In the genomic region with DNA sequence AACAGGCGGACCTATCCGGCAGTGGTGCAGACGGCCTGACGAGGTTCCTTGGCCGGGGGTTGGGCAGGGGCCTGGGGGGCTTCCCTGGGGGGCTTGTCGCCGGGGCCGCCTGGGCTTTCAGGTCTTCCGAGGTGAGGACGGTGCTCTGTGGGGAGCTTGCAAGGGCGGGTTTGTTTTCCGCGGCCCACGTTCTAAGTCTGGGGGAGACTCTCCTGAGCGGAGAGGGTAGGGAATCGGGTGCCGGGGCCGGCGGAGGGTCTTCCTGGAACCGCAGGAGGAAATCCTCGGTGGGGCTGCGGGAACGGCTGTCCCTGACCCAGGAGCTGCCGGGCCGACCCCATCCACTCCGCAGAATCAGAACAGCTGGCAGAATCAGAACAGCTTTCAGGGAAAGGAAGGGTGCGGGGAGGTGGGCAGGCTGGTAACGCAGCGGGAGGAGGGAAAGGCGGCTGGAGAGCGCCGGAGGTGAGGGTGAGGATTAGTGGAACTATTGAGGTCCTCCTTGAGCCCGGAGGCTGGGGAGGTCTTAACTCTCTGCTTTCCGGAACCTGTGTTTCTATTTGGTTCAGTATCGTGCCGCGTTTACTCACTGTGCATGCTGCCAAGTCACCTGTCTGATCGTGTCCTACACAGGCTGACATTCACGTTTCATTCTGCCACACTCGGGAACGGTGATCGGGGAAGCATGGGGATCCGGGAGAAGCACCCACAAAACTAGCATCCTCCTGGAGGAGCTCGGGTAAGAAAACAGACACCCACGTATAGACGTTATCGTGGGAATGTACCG, we compare ENCODE assay signal across 9 cellular contexts. TPM values are rescaled to one million over a fixed set of nuclear protein-coding genes. Genes with fewer than 3 reads are reported as not detected.
A peak's percentile ranks its signal among the peaks of the same experiment; 100 is the strongest.
DNase-seq lines count a peak whose midpoint lies in the region; ATAC-seq and TF ChIP-seq lines count a peak whose summit lies in the region.
"Had no signal": no experiment of that assay in that cellular context is flagged by ENCODE, and none has a peak within 500 bp of the region (broad histone marks: within the 10 kb centered on the region; RNA-seq: fewer than 3 reads in every experiment).

No MANE protein-coding gene starts in this region.

- in situ Hi-C loops in brain microvascular endothelial cell (cut with HindIII; ENCODE audit: low pct_ligation_motif_present, low sequenced_read_pairs): no loop called here

- H3K27me3 ChIP-seq in Peyer's patch: no peaks in the 10 kb centered on the region
- H3K27me3 ChIP-seq in brain microvascular endothelial cell (replicated peaks): no peaks in the 10 kb centered on the region

- H3K9me3 ChIP-seq in Peyer's patch: no peaks in the 10 kb centered on the region

- H3K27ac ChIP-seq in Peyer's patch: peak overlapping the region; percentile 83 to 90 (median 88)
- H3K27ac ChIP-seq in brain microvascular endothelial cell: peak overlapping the region; percentile 71

- H3K36me3 ChIP-seq in Peyer's patch (peaks cover 0 to 20% (median 0%) of the 10 kb centered on the region in 3 donors), brain microvascular endothelial cell (replicated peaks) (peaks cover 16% of the 10 kb centered on the region)

- peaks cover 4 to 44% (median 10%) of the 10 kb centered on the region in 4 donors for H3K4me1 ChIP-seq in Peyer's patch

- TF ChIP-seq POLR2A in Peyer's patch (IDR thresholded peaks at IDR 0.05): no peak

- ATAC-seq in GM18519 (IDR thresholded peaks at IDR 0.05; ENCODE audit: low FRiP score, unreplicated experiment) (peak; percentile 4), HG03045 (IDR thresholded peaks at IDR 0.05; ENCODE audit: unreplicated experiment) (peak; percentile 30)

- H3K4me3 ChIP-seq in Peyer's patch (peak overlapping the region; percentile 78 to 99 (median 86)), brain microvascular endothelial cell (ENCODE audit: low read depth, low read length) (peak overlapping the region; percentile 92)

- DNase-seq in AML-193 (lab: John Stamatoyannopoulos, UW): peak; percentile 35 to 48
- peak; percentile 22 to 65 (median 53) for DNase-seq in Peyer's patch
- DNase-seq in brain microvascular endothelial cell: peak; percentile 14
- peak; percentile 64 for DNase-seq in iPS-NIHi7 (ENCODE audit: extremely low spot score)
- peak; percentile 27 for DNase-seq in stimulated activated CD4-positive, alpha-beta T cell treated with anti-CD3 and anti-CD28 coated beads, Interleukin-12 subunit alpha, Interleukin-12 subunit beta, amount 100 ng/mL, for 4 hours
- no peak for DNase-seq in COLO829 (ENCODE audit: low spot score)

- TF ChIP-seq CTCF in Peyer's patch (IDR thresholded peaks at IDR 0.05) (no peak), brain microvascular endothelial cell (IDR thresholded peaks at IDR 0.05; ENCODE audit: low read depth, low read length, missing control alignments) (no peak)

RNA-seq across cellular contexts. Expression of gene CPSF4L, which starts 28.9 kb away (rescaled TPM):
- not detected for total RNA-seq in Peyer's patch
- total RNA-seq: T-helper 1 cell treated with Interleukin-12 subunit alpha and Interleukin-12 subunit beta and Interleukin-4 antibody, amounts not matched to agents 30 ng/mL and 1 ng/mL, for 36 hours had no signal

RNA-seq across cellular contexts. Expression of gene COG1, which starts 39.9 kb away (rescaled TPM):
- total RNA-seq in Peyer's patch: 10 to 100 TPM; 48.3 to 83.3 (median 62.9) TPM
